16 cellular contexts compared by ENCODE assay signal in genomic region chr1:44603718-44604117, GRCh38.
DNase-seq lines count a peak whose midpoint lies in the region; FAIRE-seq and TF ChIP-seq lines count a peak whose summit lies in the region.
"Had no signal": no experiment of that assay in that cellular context is flagged by ENCODE, and none has a peak within 500 bp of the region (broad histone marks: within the 10 kb centered on the region; RNA-seq: fewer than 3 reads in every experiment).

No MANE protein-coding gene starts in this region.

- H3K36me3 ChIP-seq in H1 (ENCODE audit: control insufficient read depth in 2 of 4, insufficient read depth in 4 of 4, low read length in 3 of 4) (no peaks in the 10 kb centered on the region), HAP-1 (replicated peaks) (no peaks in the 10 kb centered on the region), OCI-LY7 (ENCODE audit: insufficient read depth, low read length) (no peaks in the 10 kb centered on the region)
- H3K36me3 ChIP-seq: gastrocnemius medialis, neural progenitor cell, sigmoid colon had no signal

- H3K23ac ChIP-seq in H1 (ENCODE audit: insufficient read length): no peak overlapping the region

- TF ChIP-seq CTCF in H1 (IDR thresholded peaks at IDR 0.05; ENCODE audit: control extremely low read depth in 1 of 3, insufficient read depth in 1 of 3, low read depth in 1 of 3, low read length in 3 of 3) (no peak), OCI-LY7 (conservative IDR thresholded peaks at IDR 0.05; ENCODE audit: low read length) (no peak)

- H3K14ac ChIP-seq in H1 (ENCODE audit: insufficient read length): no peak overlapping the region

- no peak overlapping the region for H3K4ac ChIP-seq in H1 (replicated peaks; ENCODE audit: insufficient read length, low read depth, low read length)

- H3K27ac ChIP-seq in H1 (ENCODE audit: low read depth, low read length): no peak overlapping the region
- H3K27ac ChIP-seq in OCI-LY7 (ENCODE audit: low read depth, low read length, poor library complexity, severe bottlenecking): no peak overlapping the region
- H3K27ac ChIP-seq: gastrocnemius medialis, neural progenitor cell, sigmoid colon had no signal

- peaks cover 8% of the 10 kb centered on the region; the same call in 1 of the 2 replicates for H3K23me2 ChIP-seq in H1 (ENCODE audit: low read depth, low read length)

- intact Hi-C loops in OCI-LY7 (cut with micrococcal nuclease; ENCODE audit: unreplicated experiment): no loop called here

- H3K9me2 ChIP-seq in OCI-LY7 (ENCODE audit: insufficient read depth, low read length): no peaks in the 10 kb centered on the region

- no peak for TF ChIP-seq EP300 in H1 (IDR thresholded peaks at IDR 0.05; ENCODE audit: borderline replicate concordance in 1 of 2, low read depth in 2 of 2, low read length in 2 of 2)

- H2BK15ac ChIP-seq in H1 (ENCODE audit: low read length): no peak overlapping the region

- H4K91ac ChIP-seq in H1 (replicated peaks; ENCODE audit: insufficient read length, low read length): no peak overlapping the region

- H3K4me1 ChIP-seq in H1 (replicated peaks in 1 of 4; ENCODE audit: control insufficient read depth in 3 of 4, insufficient read depth in 4 of 4, low read length in 3 of 4) (no peaks in the 10 kb centered on the region; a peak in 2 of 7 replicates), HAP-1 (no peaks in the 10 kb centered on the region), OCI-LY7 (ENCODE audit: insufficient read depth, low read length, poor library complexity, severe bottlenecking) (no peaks in the 10 kb centered on the region)
- H3K4me1 ChIP-seq: neural progenitor cell, sigmoid colon had no signal

- no peak overlapping the region for H3K4me3 ChIP-seq in H1 (ENCODE audit: extremely low read depth in 1 of 4, insufficient read depth in 2 of 4, low read depth in 3 of 4, low read length in 4 of 4)
- H3K4me3 ChIP-seq in HAP-1: no peak overlapping the region
- no peak overlapping the region for H3K4me3 ChIP-seq in OCI-LY7 (ENCODE audit: low read depth, low read length, poor library complexity, severe bottlenecking)
- H3K4me3 ChIP-seq: gastrocnemius medialis, K562, neural progenitor cell, sigmoid colon had no signal

- 0 out of 2 replicates have a peak overlapping the region, but pooled peaks have one; percentile 11 for H4K8ac ChIP-seq in H1 (ENCODE audit: extremely low read depth, insufficient read depth, low read length)

- H3K56ac ChIP-seq in H1 (replicated peaks; ENCODE audit: insufficient read length, low read depth, low read length): no peak overlapping the region

- H4K5ac ChIP-seq in H1 (ENCODE audit: insufficient read length, low read depth, low read length): no peak overlapping the region

- 88% methylated on average over 4 of the region's 4 CpGs; no CpG with 5 or more reads in 1 of the 2 experiments for WGBS in H1 (ENCODE audit: extremely low coverage in 1 of 2, insufficient coverage in 1 of 2, insufficient read length in 1 of 2, insufficient replicate concordance in 2 of 2, low coverage in 1 of 2, low lambda C conversion rate in 2 of 2, missing lambda C conversion rate in 1 of 2), 2 experiments

- peak; percentile 65 for DNase-seq in COR-L47 (lab: John Stamatoyannopoulos, UW)
- DNase-seq in NCI-H1417 (lab: John Stamatoyannopoulos, UW): peak; percentile 93 to 99 (median 95)
- peak; percentile 94 for DNase-seq in NCI-H510A treated with DMSO at 0.1 percent for 48 hours (lab: John Stamatoyannopoulos, UW)
- no peak for DNase-seq in H1 (ENCODE audit: low read depth in 1 of 2, low spot score in 2 of 2)
- DNase-seq in HAP-1 (ENCODE audit: low spot score in 2 of 2): no peak
- no peak for DNase-seq in activated CD8-positive, alpha-beta memory T cell treated with anti-CD3 and anti-CD28 coated beads for 24 hours
- DNase-seq in OCI-LY7 (ENCODE audit: low spot score): no peak
- DNase-seq in midbrain (lab: John Stamatoyannopoulos, UW): no peak
- DNase-seq: activated CD4-positive, alpha-beta T cell treated with anti-CD3 and anti-CD28 coated beads for 48 hours; activated T-cell treated with anti-CD3 and anti-CD28 coated beads, Interleukin-2, amount 50 U/mL, for 1 hour; gastrocnemius medialis; sigmoid colon; stimulated activated naive CD4-positive, alpha-beta T cell treated with Interleukin-2 at 50 U/mL for 16 hours had no signal

- no peak for FAIRE-seq in H1 (lab: Jason Lieb, UNC)
- FAIRE-seq: K562, RCC 7860 had no signal

- no peak overlapping the region for H2BK20ac ChIP-seq in H1 (ENCODE audit: low read length)

- H3K27me3 ChIP-seq in H1 (replicated peaks in 1 of 4; ENCODE audit: control insufficient read depth in 3 of 4, extremely low read depth in 1 of 4, insufficient read depth in 3 of 4, low read length in 3 of 4) (no peaks in the 10 kb centered on the region; a peak in 1 of 7 replicates), HAP-1 (ENCODE audit: low read depth) (no peaks in the 10 kb centered on the region)

- no peak overlapping the region for H2BK120ac ChIP-seq in H1 (replicated peaks; ENCODE audit: low read depth, low read length)

- H3K79me1 ChIP-seq in H1 (ENCODE audit: low read depth, low read length): peaks cover 3% of the 10 kb centered on the region

- H3K18ac ChIP-seq in H1 (ENCODE audit: extremely low read depth, low read length): no peak overlapping the region

- no peak overlapping the region for H3K4me2 ChIP-seq in H1 (ENCODE audit: insufficient read depth in 1 of 2, low read depth in 2 of 2, low read length in 2 of 2)
- H3K4me2 ChIP-seq in OCI-LY7 (ENCODE audit: low read length): no peak overlapping the region
- H3K4me2 ChIP-seq: neural progenitor cell had no signal

- H3K79me2 ChIP-seq in H1 (ENCODE audit: control insufficient read depth in 1 of 2, insufficient read depth in 2 of 2, low read length in 2 of 2): no peaks in the 10 kb centered on the region; a peak in 1 of 4 replicates
- no peaks in the 10 kb centered on the region for H3K79me2 ChIP-seq in OCI-LY7 (ENCODE audit: insufficient read depth, low read depth, low read length)

- TF ChIP-seq RAD21 in H1 (IDR thresholded peaks at IDR 0.05 in 1 of 2, conservative IDR thresholded peaks at IDR 0.05 in 1 of 2; ENCODE audit: low read depth in 2 of 2, low read length in 2 of 2): no peak

- no peak for TF ChIP-seq POLR2A in H1 (IDR thresholded peaks at IDR 0.05; ENCODE audit: control extremely low read depth in 1 of 2, low read depth in 2 of 2, low read length in 2 of 2)

- H2BK5ac ChIP-seq in H1 (ENCODE audit: low read depth, low read length): no peak overlapping the region

- H2AFZ ChIP-seq in H1 (ENCODE audit: low read length): no peak overlapping the region
- no peak overlapping the region for H2AFZ ChIP-seq in OCI-LY7 (ENCODE audit: low read length)
- H2AFZ ChIP-seq: neural progenitor cell had no signal

- no peak overlapping the region for H2AK5ac ChIP-seq in H1 (ENCODE audit: low read depth, low read length)

- CTCF ChIA-PET in H1 (lab: Charles Lee; ENCODE audit: partially characterized antibody) (interaction anchor here (0.8 to 3.1 kb wide), 9 partner anchors 9 to 556 kb away, joined by 3 to 19 read pairs (median 4); no protein-coding TSS in a partner anchor), OCI-LY7 (lab: Charles Lee; ENCODE audit: unreplicated experiment) (no interaction called here)

- no peak overlapping the region for H2BK12ac ChIP-seq in H1 (ENCODE audit: low read depth, low read length)

- H3K9me3 ChIP-seq in H1 (ENCODE audit: insufficient read depth in 2 of 2, low read depth in 1 of 2, low read length in 1 of 2) (no peaks in the 10 kb centered on the region), HAP-1 (no peaks in the 10 kb centered on the region), OCI-LY7 (ENCODE audit: low read length) (no peaks in the 10 kb centered on the region)
- H3K9me3 ChIP-seq: gastrocnemius medialis, sigmoid colon had no signal

- no peak overlapping the region for H3K9ac ChIP-seq in H1 (replicated peaks in 1 of 4; ENCODE audit: extremely low read depth in 1 of 4, low read depth in 3 of 4, low read length in 3 of 4)
- H3K9ac ChIP-seq: neural progenitor cell had no signal

- in situ Hi-C loops in HAP-1 (cut with MboI; ENCODE audit: low sequenced_read_pairs): no loop called here

- POLR2A ChIA-PET in H1 (lab: Charles Lee; ENCODE audit: partially characterized antibody): interaction anchor here (0.9 kb wide), 1 partner anchor 32 kb away, joined by 4 read pairs; no protein-coding TSS in a partner anchor
- POLR2A ChIA-PET in OCI-LY7 (lab: Charles Lee): no interaction called here

- peaks cover 0 to 3% of the 10 kb centered on the region in 2 experiments for H4K20me1 ChIP-seq in H1 (replicated peaks in 1 of 2; ENCODE audit: control insufficient read depth in 1 of 2, insufficient read depth in 2 of 2, low read length in 2 of 2)
- no peaks in the 10 kb centered on the region for H4K20me1 ChIP-seq in OCI-LY7 (ENCODE audit: insufficient read depth, low read length)

- BruUV-seq in OCI-LY7 (replicated peaks; lab: Mats Ljungman, UMichigan): no TSS peak

TF ChIP-seq in H1, 55 proteins besides CTCF, POLR2A, EP300 and RAD21:
- no peak for TF ChIP-seq RFX5 (IDR thresholded peaks at IDR 0.05; ENCODE audit: borderline replicate concordance, low read depth, low read length)
- TF ChIP-seq SIRT6 (IDR thresholded peaks at IDR 0.05; ENCODE audit: low read length): no peak
- no peak for TF ChIP-seq GTF2F1 (IDR thresholded peaks at IDR 0.05; ENCODE audit: borderline replicate concordance, low read depth, low read length)
- TF ChIP-seq POU5F1 (IDR thresholded peaks at IDR 0.05; ENCODE audit: low read depth, low read length): no peak
- no peak for TF ChIP-seq EZH2 (IDR thresholded peaks at IDR 0.05; ENCODE audit: low read depth, low read length, severe bottlenecking)
- TF ChIP-seq, protein P1, sequence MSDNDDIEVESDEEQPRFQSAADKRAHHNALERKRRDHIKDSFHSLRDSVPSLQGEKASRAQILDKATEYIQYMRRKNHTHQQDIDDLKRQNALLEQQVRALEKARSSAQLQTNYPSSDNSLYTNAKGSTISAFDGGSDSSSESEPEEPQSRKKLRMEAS (IDR thresholded peaks at IDR 0.05): no peak
- TF ChIP-seq RBBP5 (IDR thresholded peaks at IDR 0.05; ENCODE audit: borderline replicate concordance, low read depth, low read length): no peak
- no peak for TF ChIP-seq RXRA (IDR thresholded peaks at IDR 0.05; ENCODE audit: insufficient read depth, low read depth, low read length)
- no peak for TF ChIP-seq MAFK (IDR thresholded peaks at IDR 0.05; ENCODE audit: low read depth, low read length)
- no peak for TF ChIP-seq KDM4A (IDR thresholded peaks at IDR 0.05; ENCODE audit: low read depth, low read length, severe bottlenecking)
- TF ChIP-seq FOSL1 (IDR thresholded peaks at IDR 0.05; ENCODE audit: insufficient read depth, low read depth, low read length): no peak
- no peak for TF ChIP-seq JUN (IDR thresholded peaks at IDR 0.05; ENCODE audit: low read depth, low read length)
- TF ChIP-seq CREB1 (IDR thresholded peaks at IDR 0.05): no peak
- TF ChIP-seq JUND (IDR thresholded peaks at IDR 0.05; ENCODE audit: low read length): no peak
- TF ChIP-seq CBX5 (IDR thresholded peaks at IDR 0.05; ENCODE audit: low read depth, low read length): no peak
- TF ChIP-seq CBX8 (IDR thresholded peaks at IDR 0.05; ENCODE audit: borderline replicate concordance, low read depth, low read length): no peak

Comparison
In these comparisons a context has a peak if more than half of its experiments do, and no peak if none do; other contexts are left out.
1. DNase-seq: peak in COR-L47 (single experiment), NCI-H1417 (3 of 3) and NCI-H510A treated with DMSO at 0.1 percent for 48 hours (single experiment); none in H1 (0 of 2), HAP-1 (0 of 2), activated CD8-positive, alpha-beta memory T cell treated with anti-CD3 and anti-CD28 coated beads for 24 hours (single experiment), OCI-LY7 (single experiment) and midbrain (single experiment).